ENCODE assay signal across 13 cellular contexts in genomic region chr6:39218868-39219567, GRCh38. TPM values are rescaled to one million over a fixed set of nuclear protein-coding genes. Genes with fewer than 3 reads are reported as not detected.
DNase-seq lines count a peak whose midpoint lies in the region; ATAC-seq and TF ChIP-seq lines count a peak whose summit lies in the region.
"Had no signal": no experiment of that assay in that cellular context is flagged by ENCODE, and none has a peak within 500 bp of the region (broad histone marks: within the 10 kb centered on the region; RNA-seq: fewer than 3 reads in every experiment).

No MANE protein-coding gene starts in this region.

- peaks cover 3% of the 10 kb centered on the region for H3K9me3 Mint-ChIP-seq in activated CD8-positive, alpha-beta T cell treated with anti-CD3 and anti-CD28 coated beads for 36 hours
- H3K9me3 Mint-ChIP-seq in neural crest cell, result no peaks in the 10 kb centered on the region
- H3K9me3 Mint-ChIP-seq: immature natural killer cell had no signal

- CTCF ChIA-PET in activated CD8-positive, alpha-beta T cell treated with anti-CD3 and anti-CD28 coated beads for 36 hours (lab: Charles Lee), result interaction anchor here (1.5 to 2.0 kb wide), 2 partner anchors 84 to 91 kb away, joined by 4 to 6 read pairs; no protein-coding TSS in a partner anchor

- peaks cover 66% of the 10 kb centered on the region for H3K4me1 Mint-ChIP-seq in activated CD8-positive, alpha-beta T cell treated with anti-CD3 and anti-CD28 coated beads for 36 hours (ENCODE audit: low read depth)
- H3K4me1 Mint-ChIP-seq in neural crest cell, result peaks cover 60% of the 10 kb centered on the region
- H3K4me1 Mint-ChIP-seq: immature natural killer cell had no signal

- no peaks in the 10 kb centered on the region for H3K27me3 Mint-ChIP-seq in activated CD8-positive, alpha-beta T cell treated with anti-CD3 and anti-CD28 coated beads for 36 hours
- H3K27me3 Mint-ChIP-seq in neural crest cell (ENCODE audit: low read depth), result no peaks in the 10 kb centered on the region

- in situ Hi-C loops in ACHN (cut with HindIII; ENCODE audit: low pct_ligation_motif_present, low pct_unique_long_range_greater_than_20kb, low sequenced_read_pairs), result no loop called here

- ATAC-seq in activated CD8-positive, alpha-beta T cell treated with anti-CD3 and anti-CD28 coated beads for 36 hours, result peak; percentile 53

- peaks cover 82% of the 10 kb centered on the region for H3K36me3 Mint-ChIP-seq in activated CD8-positive, alpha-beta T cell treated with anti-CD3 and anti-CD28 coated beads for 36 hours (ENCODE audit: low read depth)
- peaks cover 10% of the 10 kb centered on the region for H3K36me3 Mint-ChIP-seq in neural crest cell (ENCODE audit: low read depth)
- H3K36me3 Mint-ChIP-seq: immature natural killer cell had no signal

- POLR2A ChIA-PET in activated CD8-positive, alpha-beta T cell treated with anti-CD3 and anti-CD28 coated beads for 36 hours (lab: Charles Lee), result no interaction called here

- no peak overlapping the region for H3K4me3 Mint-ChIP-seq in activated CD8-positive, alpha-beta T cell treated with anti-CD3 and anti-CD28 coated beads for 36 hours
- H3K4me3 Mint-ChIP-seq in neural crest cell, result peak overlapping the region; percentile 63
- H3K4me3 Mint-ChIP-seq: immature natural killer cell had no signal

- H3K27ac Mint-ChIP-seq in activated CD8-positive, alpha-beta T cell treated with anti-CD3 and anti-CD28 coated beads for 36 hours, result peak overlapping the region; percentile 67
- peak overlapping the region; percentile 83 for H3K27ac Mint-ChIP-seq in neural crest cell (ENCODE audit: unreplicated experiment)
- H3K27ac Mint-ChIP-seq: immature natural killer cell had no signal

- DNase-seq in NCI-H82 (lab: John Stamatoyannopoulos, UW) (peak; percentile 17), NCI-H82 treated with DMSO at 0.1 percent for 48 hours (lab: John Stamatoyannopoulos, UW; ENCODE audit: unreplicated experiment) (no peak), Kasumi-1 (lab: John Stamatoyannopoulos, UW) (peak; percentile 67 to 75), neural crest cell (ENCODE audit: low read depth, low spot score) (no peak), ACHN (no peak), DMS153 treated with DMSO at 0.1 percent for 48 hours (lab: John Stamatoyannopoulos, UW; ENCODE audit: unreplicated experiment) (no peak)
- DNase-seq in activated CD8-positive, alpha-beta T cell treated with anti-CD3 and anti-CD28 coated beads for 36 hours, result no peak
- DNase-seq in activated T-cell treated with anti-CD3 and anti-CD28 coated beads, Interleukin-2, amount 50 U/mL, for 1 hour, result no peak
- DNase-seq: activated CD4-positive, alpha-beta T cell treated with anti-CD3 and anti-CD28 coated beads for 48 hours; EL; immature natural killer cell; NCI-H187 had no signal

- no peak for TF ChIP-seq CTCF in activated CD8-positive, alpha-beta T cell treated with anti-CD3 and anti-CD28 coated beads for 36 hours (IDR thresholded peaks at IDR 0.05)
- TF ChIP-seq CTCF in neural crest cell (conservative IDR thresholded peaks at IDR 0.05), result no peak

- intact Hi-C loops in activated CD8-positive, alpha-beta T cell treated with anti-CD3 and anti-CD28 coated beads for 36 hours (cut with micrococcal nuclease), result no loop called here

RNA-seq across cellular contexts. Expression of gene KCNK5, which starts 10.3 kb away (rescaled TPM):
- 10 to 100 TPM; 25.0 to 25.9 TPM for total RNA-seq in activated CD8-positive, alpha-beta T cell treated with anti-CD3 and anti-CD28 coated beads for 36 hours
- total RNA-seq in neural crest cell, result 30.4 and 32.7 TPM in 2 replicates
- total RNA-seq: A673 had no signal

Comparison
In these comparisons a context has a peak if more than half of its experiments do, and no peak if none do; other contexts are left out.
1. DNase-seq: peak in NCI-H82 (single experiment) and Kasumi-1 (2 of 2); none in NCI-H82 treated with DMSO at 0.1 percent for 48 hours (single experiment), activated CD8-positive, alpha-beta T cell treated with anti-CD3 and anti-CD28 coated beads for 36 hours (single experiment), neural crest cell (single experiment), ACHN (single experiment), activated T-cell treated with anti-CD3 and anti-CD28 coated beads, Interleukin-2, amount 50 U/mL, for 1 hour (single experiment) and DMS153 treated with DMSO at 0.1 percent for 48 hours (single experiment).